ENCODE assay signal across 8 cellular contexts in genomic region chr15:99755692-99756409, GRCh38. TPM values are rescaled to one million over a fixed set of nuclear protein-coding genes. Genes with fewer than 3 reads are reported as not detected.
DNase-seq lines count a peak whose midpoint lies in the region; ATAC-seq and TF ChIP-seq lines count a peak whose summit lies in the region.

No MANE protein-coding gene starts in this region.

- no peaks in the 10 kb centered on the region for H3F3A ChIP-seq in DOHH2 (ENCODE audit: control insufficient read depth, insufficient read depth)

- H3K9ac ChIP-seq in fibroblast of lung (ENCODE audit: insufficient read depth, low read length): no peak overlapping the region

- peak; percentile 88 for ATAC-seq in GM19463 (IDR thresholded peaks at IDR 0.05; ENCODE audit: unreplicated experiment)
- peak; percentile 87 for ATAC-seq in HG03442 (IDR thresholded peaks at IDR 0.05; ENCODE audit: unreplicated experiment)

- H3K4me2 ChIP-seq in DOHH2 (ENCODE audit: low read length) (no peak overlapping the region), fibroblast of lung (ENCODE audit: extremely low read depth, insufficient read depth, low read length) (no peak overlapping the region)

- no peaks in the 10 kb centered on the region for H3K9me3 ChIP-seq in DOHH2 (ENCODE audit: control insufficient read depth, insufficient read depth, low read length)
- H3K9me3 ChIP-seq in fibroblast of lung (ENCODE audit: control insufficient read depth, insufficient read depth, low read depth, low read length): no peaks in the 10 kb centered on the region

- no peaks in the 10 kb centered on the region for H3K36me3 Mint-ChIP-seq in nephron (ENCODE audit: low read depth)

- TF ChIP-seq CTCF in DOHH2 (IDR thresholded peaks at IDR 0.05; ENCODE audit: low read depth, low read length, poor library complexity, severe bottlenecking) (peak; percentile 87), fibroblast of lung (conservative IDR thresholded peaks at IDR 0.05 in 1 of 2, IDR thresholded peaks at IDR 0.05 in 1 of 2; ENCODE audit: low read depth in 1 of 2, low read length in 2 of 2) (peak; percentile 83 to 86), nephron (IDR thresholded peaks at IDR 0.05; ENCODE audit: unreplicated experiment in 3 of 3) (peak; percentile 74 to 83 (median 83))

- no peaks in the 10 kb centered on the region for H4K20me1 ChIP-seq in DOHH2 (ENCODE audit: control insufficient read depth, insufficient read depth, low read depth, low read length)
- no peaks in the 10 kb centered on the region for H4K20me1 ChIP-seq in fibroblast of lung (ENCODE audit: control insufficient read depth, extremely low read depth, insufficient read depth, low read length)

- H3K4me1 Mint-ChIP-seq in nephron: no peaks in the 10 kb centered on the region

- H3K4me3 ChIP-seq in DOHH2 (ENCODE audit: low read length): no peak overlapping the region
- no peak overlapping the region for H3K4me3 ChIP-seq in fibroblast of lung (replicated peaks in 1 of 4; ENCODE audit: control extremely low read depth in 1 of 4, insufficient read depth in 1 of 4, low read depth in 3 of 4, low read length in 4 of 4)

- H3K27me3 Mint-ChIP-seq in nephron (ENCODE audit: low read depth): peaks cover 3% of the 10 kb centered on the region

- no peaks in the 10 kb centered on the region for H3K79me2 ChIP-seq in DOHH2 (ENCODE audit: control insufficient read depth, low read length)
- H3K79me2 ChIP-seq in fibroblast of lung (ENCODE audit: control insufficient read depth, insufficient read depth, low read length): no peaks in the 10 kb centered on the region

- H3K27me3 ChIP-seq in DOHH2 (ENCODE audit: control insufficient read depth, low read length): no peaks in the 10 kb centered on the region; the same call in 1 of the 2 replicates
- H3K27me3 ChIP-seq in fibroblast of lung (ENCODE audit: control insufficient read depth, insufficient read depth, low read length): peaks cover 2% of the 10 kb centered on the region

- H3K4me1 ChIP-seq in DOHH2 (ENCODE audit: control insufficient read depth, low read length): peaks cover 5% of the 10 kb centered on the region
- H3K4me1 ChIP-seq in fibroblast of lung (ENCODE audit: control insufficient read depth, extremely low read depth, insufficient read depth, low read length): no peaks in the 10 kb centered on the region

- no peaks in the 10 kb centered on the region for H3K9me2 ChIP-seq in DOHH2 (replicated peaks; ENCODE audit: control insufficient read depth, low read length)

- peak; percentile 17 for DNase-seq in NCI-H524 treated with DMSO at 0.1 percent for 48 hours (lab: John Stamatoyannopoulos, UW)
- peak; percentile 16 for DNase-seq in activated CD4-positive, alpha-beta T cell treated with anti-CD3 and anti-CD28 coated beads, Interleukin-2, amount 50 U/mL, for 1 hour
- peak; percentile 52 to 78 for DNase-seq in fibroblast of lung (ENCODE audit: low read depth in 2 of 2)
- DNase-seq in NCI-H128 (lab: John Stamatoyannopoulos, UW; ENCODE audit: unreplicated experiment): no peak

- H2AFZ ChIP-seq in fibroblast of lung (ENCODE audit: low read length): no peak overlapping the region

- H3K36me3 ChIP-seq in DOHH2 (ENCODE audit: control insufficient read depth, low read length): no peaks in the 10 kb centered on the region
- no peaks in the 10 kb centered on the region for H3K36me3 ChIP-seq in fibroblast of lung (ENCODE audit: control insufficient read depth, insufficient read depth, low read length)

- no peak overlapping the region for H3K27ac Mint-ChIP-seq in nephron

- H3K9me3 Mint-ChIP-seq in nephron: no peaks in the 10 kb centered on the region

- H3K27ac ChIP-seq in DOHH2 (ENCODE audit: low read depth, low read length) (no peak overlapping the region), fibroblast of lung (ENCODE audit: insufficient read depth, low read length) (no peak overlapping the region)

- no peak overlapping the region for H3K4me3 Mint-ChIP-seq in nephron

RNA-seq across cellular contexts. Expression of gene LYSMD4, which starts 22.6 kb away (rescaled TPM):
- 7.4 and 12.6 TPM in 2 replicates for total RNA-seq in fibroblast of lung
- polyA plus RNA-seq in fibroblast of lung: 3.6 and 7.0 TPM in 2 replicates
- 5.3 and 7.3 TPM in 2 replicates for polyA plus RNA-seq in fibroblast of lung (2012)
- 0.67 and 6.0 TPM in 2 replicates for polyA minus RNA-seq in fibroblast of lung (ENCODE audit: low replicate concordance)
